In the genomic region with DNA sequence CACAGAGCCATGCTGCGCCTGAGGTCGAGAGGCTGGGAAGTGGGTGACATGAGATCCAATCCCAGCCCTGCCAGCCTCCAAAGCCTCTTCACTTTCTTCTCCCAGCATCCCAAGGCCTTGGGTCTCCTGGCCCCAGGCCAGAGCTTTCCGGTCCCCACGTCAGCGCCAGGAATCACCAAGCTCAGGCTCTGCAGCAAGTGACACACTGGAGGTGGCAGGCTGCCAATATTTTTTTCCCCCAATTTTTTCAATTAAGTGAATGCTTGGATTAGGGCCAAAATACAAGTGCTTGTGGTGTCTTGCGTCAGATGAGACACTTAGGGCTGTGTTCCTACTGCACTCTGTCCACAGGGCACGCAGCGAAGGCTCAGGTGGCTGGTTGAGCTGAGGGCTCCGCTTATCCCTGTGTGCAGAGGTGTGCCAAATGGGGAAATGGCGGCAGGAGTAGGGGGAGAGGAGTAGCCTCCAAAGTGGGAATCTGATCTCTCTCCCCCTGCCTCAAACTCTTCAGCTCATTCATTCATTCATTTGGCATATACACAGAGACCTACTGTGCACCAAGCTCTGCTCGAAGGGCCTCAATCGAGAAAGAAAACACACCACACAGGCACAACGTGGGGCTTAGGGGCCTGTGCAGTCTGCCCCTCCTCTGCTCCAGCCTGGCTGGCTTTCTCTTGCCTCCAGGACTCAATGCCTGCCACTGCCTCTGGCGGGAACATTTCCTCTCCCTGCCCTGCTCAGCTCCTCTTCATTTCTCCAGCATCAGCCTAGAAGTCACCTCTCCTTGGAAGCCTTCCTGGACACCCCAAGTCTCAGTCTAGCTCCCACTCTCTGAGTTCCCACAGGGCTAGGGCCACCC, we compare ENCODE assay signal across 8 cellular contexts. TPM values are rescaled to one million over a fixed set of nuclear protein-coding genes. Genes with fewer than 3 reads are reported as not detected.
DNase-seq lines count a peak whose midpoint lies in the region; ATAC-seq and TF ChIP-seq lines count a peak whose summit lies in the region.

No MANE protein-coding gene starts in this region.

- H3K4me1 ChIP-seq in HCT116 (ENCODE audit: control insufficient read depth in 1 of 2, insufficient read depth in 2 of 2, low read length in 2 of 2) (peaks cover 0 to 4% of the 10 kb centered on the region in 2 experiments; a peak in 1 of 4 replicates), PC-9 (replicated peaks; ENCODE audit: insufficient read depth) (peaks cover 18% of the 10 kb centered on the region)

- POLR2A ChIA-PET in HCT116 (lab: Charles Lee), result no interaction called here
- POLR2A ChIA-PET in PC-9 (lab: Charles Lee; ENCODE audit: unreplicated experiment), result interaction anchor here (0.5 kb wide), 1 partner anchor 36 kb away, joined by 3 read pairs; no protein-coding TSS in a partner anchor

- intact Hi-C loops in HCT116 (cut with micrococcal nuclease), result no loop called here
- intact Hi-C loops in PC-9 (cut with micrococcal nuclease; ENCODE audit: unreplicated experiment), result loop anchor here (2.0 kb wide), 1 partner anchor 17 kb away; no protein-coding TSS in a partner anchor

- H3K4me3 ChIP-seq in HCT116 (replicated peaks in 1 of 2; ENCODE audit: low read depth in 1 of 2, low read length in 2 of 2) (no peak overlapping the region), PC-9 (no peak overlapping the region), fibroblast of pulmonary artery (replicated peaks; ENCODE audit: low read depth, low read length) (no peak overlapping the region), H7 (ENCODE audit: insufficient read depth, low read depth, low read length) (no peak overlapping the region)

- peak; percentile 55; the same call in 1 of the 2 replicates for ATAC-seq in HCT116

- 0 out of 2 replicates have a peak, but pooled peaks cover 4% of the 10 kb centered on the region for H4K20me1 ChIP-seq in HCT116 (ENCODE audit: insufficient read depth)
- H4K20me1 ChIP-seq in PC-9 (ENCODE audit: insufficient read depth), result no peaks in the 10 kb centered on the region

- BruUV-seq in HCT116 (replicated peaks; lab: Mats Ljungman, UMichigan) (no TSS peak), PC-9 (replicated peaks; lab: Mats Ljungman, UMichigan) (no TSS peak)

- DNase-seq in HCT116 (ENCODE audit: low read depth, low spot score) (peak; percentile 8), PC-9 (peak; percentile 81 to 91), fibroblast of pulmonary artery (ENCODE audit: low read depth) (peak; percentile 97), putamen (ENCODE audit: low spot score) (peak; percentile 74), ecto neural progenitor cell (ENCODE audit: low spot score) (no peak), H7 (no peak), dedifferentiated amniotic fluid mesenchymal stem cell (ENCODE audit: extremely low spot score) (no peak), SW 1271 (lab: John Stamatoyannopoulos, UW) (no peak)

- H3F3A ChIP-seq in PC-9 (ENCODE audit: insufficient read depth, low read depth), result no peaks in the 10 kb centered on the region; the same call in 1 of the 2 replicates

- RAD21 ChIA-PET in HCT116 (lab: Charles Lee; ENCODE audit: low non-redundant PET in 1 of 2, low total read pairs in 2 of 2, uncharacterized antibody in 2 of 2, unreplicated experiment in 2 of 2), result no interaction called here

- H3K9me2 ChIP-seq in HCT116 (ENCODE audit: insufficient read depth) (no peaks in the 10 kb centered on the region), PC-9 (ENCODE audit: insufficient read depth) (no peaks in the 10 kb centered on the region)

- no peak for TF ChIP-seq CTCF in HCT116 (IDR thresholded peaks at IDR 0.05 in 2 of 3, conservative IDR thresholded peaks at IDR 0.05 in 1 of 3; ENCODE audit: borderline replicate concordance in 1 of 3, insufficient read depth in 1 of 3, low read depth in 2 of 3, low read length in 2 of 3)
- TF ChIP-seq CTCF in PC-9 (conservative IDR thresholded peaks at IDR 0.05), result no peak
- no peak for TF ChIP-seq CTCF in fibroblast of pulmonary artery (IDR thresholded peaks at IDR 0.05; ENCODE audit: low read length, missing control alignments)

- CTCF ChIA-PET in HCT116 (lab: Charles Lee), result interaction anchor here (1.8 to 3.0 kb wide), 2 partner anchors 10 to 14 kb away, joined by 5 to 22 read pairs; no protein-coding TSS in a partner anchor
- CTCF ChIA-PET in PC-9 (lab: Charles Lee), result interaction anchor here (0.6 kb wide), 2 partner anchors 14 to 161 kb away, joined by 3 to 5 read pairs; no protein-coding TSS in a partner anchor

- H3K79me2 ChIP-seq in HCT116 (ENCODE audit: insufficient read depth, low read length), result peaks cover 19% of the 10 kb centered on the region; the same call in 1 of the 2 replicates
- no peaks in the 10 kb centered on the region for H3K79me2 ChIP-seq in PC-9 (ENCODE audit: low read depth)

- no peaks in the 10 kb centered on the region for H3K9me3 ChIP-seq in HCT116 (ENCODE audit: control insufficient read depth in 1 of 2, insufficient read depth in 1 of 2, low read depth in 1 of 2, low read length in 2 of 2)
- no peaks in the 10 kb centered on the region for H3K9me3 ChIP-seq in PC-9 (ENCODE audit: insufficient read depth, low read depth)

- TF ChIP-seq RAD21 in HCT116 (IDR thresholded peaks at IDR 0.05; ENCODE audit: low read depth), result no peak

- no peaks in the 10 kb centered on the region for H3K36me3 ChIP-seq in HCT116 (ENCODE audit: control insufficient read depth in 1 of 2, insufficient read depth in 2 of 2, low read length in 2 of 2)
- no peaks in the 10 kb centered on the region for H3K36me3 ChIP-seq in PC-9 (ENCODE audit: low read depth)
- H3K36me3 ChIP-seq in H7 (replicated peaks; ENCODE audit: control insufficient read depth, insufficient read depth, low read length), result peaks cover 5% of the 10 kb centered on the region

- H3K9ac ChIP-seq in HCT116 (ENCODE audit: low read length), result no peak overlapping the region

- TF ChIP-seq POLR2A in HCT116 (IDR thresholded peaks at IDR 0.05; ENCODE audit: borderline replicate concordance, extremely low read depth, insufficient read depth, insufficient read length), result no peak

- H3K27ac ChIP-seq in HCT116 (ENCODE audit: low read depth, low read length) (no peak overlapping the region), PC-9 (peak overlapping the region; percentile 25; the same call in 1 of the 2 replicates)

- H2AFZ ChIP-seq in HCT116 (ENCODE audit: low read depth, low read length, poor library complexity, severe bottlenecking) (no peak overlapping the region), PC-9 (no peak overlapping the region)

- H3K27me3 ChIP-seq in HCT116 (ENCODE audit: insufficient read depth, low read length) (no peaks in the 10 kb centered on the region), PC-9 (ENCODE audit: insufficient read depth, low read depth) (no peaks in the 10 kb centered on the region), H7 (ENCODE audit: control insufficient read depth, insufficient read depth, low read length) (no peaks in the 10 kb centered on the region)

- no peak overlapping the region for H3K4me2 ChIP-seq in HCT116 (ENCODE audit: low read length)
- H3K4me2 ChIP-seq in PC-9, result peak overlapping the region; percentile 49

TF ChIP-seq in HCT116, 20 proteins besides CTCF, POLR2A, EP300 and RAD21:
- TF ChIP-seq, protein P1, sequence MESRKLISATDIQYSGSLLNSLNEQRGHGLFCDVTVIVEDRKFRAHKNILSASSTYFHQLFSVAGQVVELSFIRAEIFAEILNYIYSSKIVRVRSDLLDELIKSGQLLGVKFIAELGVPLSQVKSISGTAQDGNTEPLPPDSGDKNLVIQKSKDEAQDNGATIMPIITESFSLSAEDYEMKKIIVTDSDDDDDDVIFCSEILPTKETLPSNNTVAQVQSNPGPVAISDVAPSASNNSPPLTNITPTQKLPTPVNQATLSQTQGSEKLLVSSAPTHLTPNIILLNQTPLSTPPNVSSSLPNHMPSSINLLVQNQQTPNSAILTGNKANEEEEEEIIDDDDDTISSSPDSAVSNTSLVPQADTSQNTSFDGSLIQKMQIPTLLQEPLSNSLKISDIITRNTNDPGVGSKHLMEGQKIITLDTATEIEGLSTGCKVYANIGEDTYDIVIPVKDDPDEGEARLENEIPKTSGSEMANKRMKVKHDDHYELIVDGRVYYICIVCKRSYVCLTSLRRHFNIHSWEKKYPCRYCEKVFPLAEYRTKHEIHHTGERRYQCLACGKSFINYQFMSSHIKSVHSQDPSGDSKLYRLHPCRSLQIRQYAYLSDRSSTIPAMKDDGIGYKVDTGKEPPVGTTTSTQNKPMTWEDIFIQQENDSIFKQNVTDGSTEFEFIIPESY (IDR thresholded peaks at IDR 0.05; ENCODE audit: extremely low read depth, insufficient replicate concordance, low read length), result no peak
- TF ChIP-seq, protein P2, sequence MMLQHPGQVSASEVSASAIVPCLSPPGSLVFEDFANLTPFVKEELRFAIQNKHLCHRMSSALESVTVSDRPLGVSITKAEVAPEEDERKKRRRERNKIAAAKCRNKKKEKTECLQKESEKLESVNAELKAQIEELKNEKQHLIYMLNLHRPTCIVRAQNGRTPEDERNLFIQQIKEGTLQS (IDR thresholded peaks at IDR 0.05), result no peak
- peak; percentile 39; the same call in 1 of the 2 replicates for TF ChIP-seq CEBPB (IDR thresholded peaks at IDR 0.05; ENCODE audit: low read depth)
- TF ChIP-seq SP1 (IDR thresholded peaks at IDR 0.05; ENCODE audit: low read depth), result no peak

RNA-seq across cellular contexts. Expression of a gene that starts 16.7 kb away (rescaled TPM):
- total RNA-seq in HCT116 (2021; ENCODE audit: unreplicated experiment), result 27.5 TPM
- polyA plus RNA-seq in HCT116 (2012), result 13.4 TPM in 2 replicates
- 26.1 and 29.3 TPM in 2 replicates for total RNA-seq in PC-9 (2021)
- 36.7 and 47.7 TPM in 2 replicates for total RNA-seq in H7 (2014; rRNA removed; shearing (Covaris generic))

Comparison
In these comparisons a context has a peak if more than half of its experiments do, and no peak if none do; other contexts are left out.
1. DNase-seq: peak in HCT116 (single experiment), PC-9 (2 of 2), fibroblast of pulmonary artery (single experiment) and putamen (single experiment); none in ecto neural progenitor cell (single experiment), H7 (single experiment), dedifferentiated amniotic fluid mesenchymal stem cell (single experiment) and SW 1271 (0 of 2).